Comparison of ENCODE assay signal across 8 cellular contexts in the genomic region with DNA sequence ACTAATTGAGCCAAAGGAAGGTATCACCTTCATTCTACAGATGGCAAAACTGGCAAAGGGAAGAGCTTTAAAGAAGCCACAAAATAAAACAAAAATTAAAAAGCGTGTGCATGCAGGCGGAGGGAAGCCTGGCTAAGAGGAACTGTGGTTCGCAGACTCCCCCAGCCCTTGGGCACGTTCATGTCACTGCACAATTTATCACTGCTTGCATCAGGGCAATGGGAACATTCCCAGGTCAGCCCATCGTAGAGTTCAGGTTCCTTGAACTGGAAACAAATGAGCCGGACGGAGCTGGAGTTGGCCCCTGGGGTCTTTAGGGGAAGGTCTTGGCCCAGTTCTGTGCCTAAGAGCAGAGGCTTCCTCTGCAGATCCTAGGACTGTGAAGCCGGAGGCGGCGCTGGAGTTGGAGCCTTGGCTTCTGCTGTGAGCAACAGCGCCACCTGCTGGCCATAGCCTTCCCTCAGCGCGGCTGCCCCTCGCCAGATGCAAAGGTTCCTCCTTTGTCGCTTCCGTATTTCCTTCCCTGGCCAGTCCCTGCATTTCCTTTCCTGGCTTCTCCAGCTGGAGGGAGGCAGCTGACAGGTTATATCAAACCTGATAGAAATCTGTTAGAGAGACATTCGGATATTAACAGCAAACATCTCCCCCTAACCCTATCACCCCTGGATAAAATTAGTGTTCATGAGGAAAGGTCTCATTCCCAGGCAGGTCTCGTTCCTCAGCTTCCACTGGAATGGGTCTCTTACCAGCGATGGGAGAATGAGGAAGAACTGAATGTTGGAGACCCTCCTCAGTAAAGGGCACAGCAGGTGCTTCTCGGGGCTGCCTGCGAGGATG.
DNase-seq lines count a peak whose midpoint lies in the region; ATAC-seq, FAIRE-seq and TF ChIP-seq lines count a peak whose summit lies in the region.
"Not testable (repeated sequence)": the region's sequence is repeated elsewhere in the genome, so short reads cannot be mapped to it uniquely, and the experiment has no call there.

No MANE protein-coding gene starts in this region.

- not testable (repeated sequence) for H3K4me1 ChIP-seq in pancreas
- H3K4me1 ChIP-seq in thoracic aorta (ENCODE audit: control insufficient read depth in 1 of 2, low read depth in 2 of 2) = peaks cover 0 to 16% of the 10 kb centered on the region in 2 donors

- not testable (repeated sequence) for H3K27ac Mint-ChIP-seq in activated naive CD4-positive, alpha-beta T cell treated with anti-CD3 and anti-CD28 coated beads, Interleukin-2, amount 10 ng/mL, durations not matched to agents 7 days and 5 days

- not testable (repeated sequence) for H3K27me3 ChIP-seq in pancreas; thoracic aorta (replicated peaks; ENCODE audit: insufficient read depth)

- not testable (repeated sequence) for H3K4me1 Mint-ChIP-seq in activated naive CD4-positive, alpha-beta T cell treated with anti-CD3 and anti-CD28 coated beads, Interleukin-2, amount 10 ng/mL, durations not matched to agents 7 days and 5 days

- not testable (repeated sequence) for H3K4me3 Mint-ChIP-seq in activated naive CD4-positive, alpha-beta T cell treated with anti-CD3 and anti-CD28 coated beads, Interleukin-2, amount 10 ng/mL, durations not matched to agents 7 days and 5 days

- H3K27me3 Mint-ChIP-seq in activated naive CD4-positive, alpha-beta T cell treated with anti-CD3 and anti-CD28 coated beads, Interleukin-2, amount 10 ng/mL, durations not matched to agents 7 days and 5 days = not testable (repeated sequence)

- H3K4me3 ChIP-seq in GM12865 (ENCODE audit: low read depth, low read length); pancreas; thoracic aorta: not testable (repeated sequence)

- 28 to 30% methylated on average over 19 to 21 of the region's 21 CpGs for WGBS in pancreas, 2 donors

- FAIRE-seq in pancreas (lab: Jason Lieb, UNC) = not testable (repeated sequence)

- TF ChIP-seq CTCF in GM12865 (IDR thresholded peaks at IDR 0.05; ENCODE audit: insufficient read depth, low read depth, low read length, missing control alignments) = peak; percentile 66
- peak; percentile 62 to 82 (median 77) for TF ChIP-seq CTCF in pancreas (IDR thresholded peaks at IDR 0.05)
- TF ChIP-seq CTCF in thoracic aorta (IDR thresholded peaks at IDR 0.05) = peak; percentile 88

- peak; percentile 94 for ATAC-seq in HG02610 (IDR thresholded peaks at IDR 0.05; ENCODE audit: unreplicated experiment)
- peak; percentile 90 to 98 (median 95) for ATAC-seq in pancreas
- ATAC-seq in thoracic aorta (ENCODE audit: insufficient number of reproducible peaks, low FRiP score, low read depth) = peak; percentile 51

- DNase-seq in GM12865 (ENCODE audit: low read depth) (peak; percentile 77), NCI-H1092 (lab: John Stamatoyannopoulos, UW) (peak; percentile 24), T-helper 1 cell (peak; percentile 38 to 61 (median 48)), head of caudate nucleus (peak; percentile 69 to 95 (median 87)), pancreas (peak; percentile 61 to 98 (median 86)), thoracic aorta (ENCODE audit: low spot score) (peak; percentile 46)
- peak; percentile 82 for DNase-seq in activated naive CD4-positive, alpha-beta T cell treated with anti-CD3 and anti-CD28 coated beads, Interleukin-2, amount 10 ng/mL, durations not matched to agents 7 days and 5 days

- H3K27ac ChIP-seq in pancreas, thoracic aorta: not testable (repeated sequence)

- intact Hi-C loops in head of caudate nucleus (cut with DNase I) = not testable (repeated sequence)
- intact Hi-C loops in pancreas (cut with DNase I) = loop anchor here in 1 of 3 donors (5.0 kb wide), 1 partner anchor 67 kb away; no protein-coding TSS in a partner anchor

- H3K9me3 Mint-ChIP-seq in activated naive CD4-positive, alpha-beta T cell treated with anti-CD3 and anti-CD28 coated beads, Interleukin-2, amount 10 ng/mL, durations not matched to agents 7 days and 5 days = not testable (repeated sequence)

- H3K36me3 ChIP-seq in pancreas, thoracic aorta: not testable (repeated sequence)

- not testable (repeated sequence) for H3K9me3 ChIP-seq in pancreas, thoracic aorta

- not testable (repeated sequence) for H3K36me3 Mint-ChIP-seq in activated naive CD4-positive, alpha-beta T cell treated with anti-CD3 and anti-CD28 coated beads, Interleukin-2, amount 10 ng/mL, durations not matched to agents 7 days and 5 days

- CTCF ChIA-PET in activated naive CD4-positive, alpha-beta T cell treated with anti-CD3 and anti-CD28 coated beads, Interleukin-2, amount 10 ng/mL, durations not matched to agents 7 days and 5 days (lab: Charles Lee) = interaction anchor here (0.6 to 2.1 kb wide), 18 partner anchors 10 to 637 kb away, joined by 3 to 7 read pairs (median 5); no protein-coding TSS in a partner anchor

Comparison
In these comparisons a context has a peak if more than half of its experiments do, and no peak if none do; other contexts are left out.
1. DNase-seq: peak in every context shown above with its lines; median percentile 87 in head of caudate nucleus; 86 in pancreas; 82 in activated naive CD4-positive, alpha-beta T cell treated with anti-CD3 and anti-CD28 coated beads, Interleukin-2, amount 10 ng/mL, durations not matched to agents 7 days and 5 days; 77 in GM12865; 48 in T-helper 1 cell; 46 in thoracic aorta; 24 in NCI-H1092.